13 cellular contexts compared by ENCODE assay signal in genomic region chr11:1485504-1485885, GRCh38. TPM values are rescaled to one million over a fixed set of nuclear protein-coding genes. Genes with fewer than 3 reads are reported as not detected.
DNase-seq lines count a peak whose midpoint lies in the region; ATAC-seq and TF ChIP-seq lines count a peak whose summit lies in the region.
"Had no signal": no experiment of that assay in that cellular context is flagged by ENCODE, and none has a peak within 500 bp of the region (broad histone marks: within the 10 kb centered on the region; RNA-seq: fewer than 3 reads in every experiment).

No MANE protein-coding gene starts in this region.

- no peak overlapping the region for H4K8ac ChIP-seq in mesenchymal stem cell (ENCODE audit: low read length)

- peak overlapping the region in 3 of 4 donors; percentile 62 to 79 (median 66) for H3K27ac ChIP-seq in Peyer's patch
- peak overlapping the region; percentile 11 for H3K27ac ChIP-seq in effector memory CD4-positive, alpha-beta T cell (ENCODE audit: insufficient read depth, low read length, poor library complexity, severe bottlenecking)
- peak overlapping the region; percentile 94 to 96 for H3K27ac ChIP-seq in tibial artery
- H3K27ac ChIP-seq in mesenchymal stem cell (ENCODE audit: low read length, poor library complexity, severe bottlenecking) = no peak overlapping the region
- H3K27ac ChIP-seq: GM23248 had no signal

- no peak overlapping the region for H3K23ac ChIP-seq in mesenchymal stem cell (ENCODE audit: low read length in 2 of 2)

- 97% methylated on average over 10 of the region's 17 CpGs for WGBS in mesenchymal stem cell

- no peak overlapping the region for H3K9ac ChIP-seq in mesenchymal stem cell (ENCODE audit: low read length)
- H3K9ac ChIP-seq: GM23248 had no signal

- no peak overlapping the region for H2BK5ac ChIP-seq in mesenchymal stem cell (ENCODE audit: low read depth, low read length, poor library complexity, severe bottlenecking)

- no peak overlapping the region for H2AK5ac ChIP-seq in mesenchymal stem cell (ENCODE audit: low read length, severe bottlenecking)

- TF ChIP-seq CTCF in Peyer's patch (IDR thresholded peaks at IDR 0.05) (no peak), mucosa of descending colon (IDR thresholded peaks at IDR 0.05) (no peak), tibial artery (IDR thresholded peaks at IDR 0.05) (no peak), GM10248 (IDR thresholded peaks at IDR 0.05; ENCODE audit: control extremely low read depth, extremely low read depth, low read depth, missing control alignments) (no peak)

- no peak overlapping the region for H2BK12ac ChIP-seq in mesenchymal stem cell (ENCODE audit: low read length in 2 of 2)

- intact Hi-C loops in mucosa of descending colon (cut with DNase I, micrococcal nuclease) = no loop called here
- intact Hi-C loops in tibial artery (cut with DNase I; ENCODE audit: low total_unique reads) = no loop called here
- intact Hi-C loops in sciatic nerve (cut with DNase I) = no loop called here

- no peaks in the 10 kb centered on the region for H3K27me3 ChIP-seq in Peyer's patch
- no peaks in the 10 kb centered on the region for H3K27me3 ChIP-seq in effector memory CD4-positive, alpha-beta T cell (replicated peaks; ENCODE audit: control insufficient read depth, insufficient read depth, low read length, poor library complexity, severe bottlenecking)
- H3K27me3 ChIP-seq in tibial artery = no peaks in the 10 kb centered on the region
- H3K27me3 ChIP-seq in mesenchymal stem cell (ENCODE audit: control insufficient read depth in 1 of 2, insufficient read depth in 1 of 2, low read length in 2 of 2) = no peaks in the 10 kb centered on the region
- H3K27me3 ChIP-seq: left lung had no signal

- POLR2A ChIA-PET in GM10248 (lab: Yijun Ruan, JAX) = no interaction called here

- no peak overlapping the region for H2AFZ ChIP-seq in mesenchymal stem cell (ENCODE audit: low read depth, low read length)
- H2AFZ ChIP-seq: GM23248 had no signal

- CTCF ChIA-PET in GM10248 (lab: Yijun Ruan, JAX) = no interaction called here

- peaks cover 82% of the 10 kb centered on the region for H3K79me1 ChIP-seq in mesenchymal stem cell (replicated peaks; ENCODE audit: low read length, poor library complexity, severe bottlenecking)

- H4K91ac ChIP-seq in mesenchymal stem cell (ENCODE audit: low read length) = no peak overlapping the region

- no peak overlapping the region for H2BK120ac ChIP-seq in mesenchymal stem cell (ENCODE audit: low read depth, low read length)

- no peaks in the 10 kb centered on the region for H3K9me3 ChIP-seq in Peyer's patch
- no peaks in the 10 kb centered on the region for H3K9me3 ChIP-seq in effector memory CD4-positive, alpha-beta T cell (ENCODE audit: control insufficient read depth, low read length)
- no peaks in the 10 kb centered on the region for H3K9me3 ChIP-seq in mucosa of descending colon
- no peaks in the 10 kb centered on the region for H3K9me3 ChIP-seq in tibial artery
- H3K9me3 ChIP-seq in mesenchymal stem cell (ENCODE audit: control insufficient read depth, low read length) = no peaks in the 10 kb centered on the region
- H3K9me3 ChIP-seq: left lung had no signal

- ATAC-seq in mucosa of descending colon (peak; percentile 6), sciatic nerve (no peak)

- no peak overlapping the region for H3K14ac ChIP-seq in mesenchymal stem cell (ENCODE audit: low read length in 2 of 2)

- no peak overlapping the region for H2BK15ac ChIP-seq in mesenchymal stem cell (ENCODE audit: low read depth, poor library complexity, severe bottlenecking)

- no peak overlapping the region for H3K4me2 ChIP-seq in mesenchymal stem cell (ENCODE audit: low read length, poor library complexity, severe bottlenecking)

- no peak overlapping the region for H3K18ac ChIP-seq in mesenchymal stem cell (ENCODE audit: low read depth in 1 of 2, low read length in 2 of 2)

- TF ChIP-seq POLR2A in Peyer's patch (IDR thresholded peaks at IDR 0.05) = no peak

- peak overlapping the region in 3 of 4 donors; percentile 20 to 40 (median 29) for H3K4me3 ChIP-seq in Peyer's patch
- no peak overlapping the region for H3K4me3 ChIP-seq in effector memory CD4-positive, alpha-beta T cell (ENCODE audit: insufficient read depth, low read depth, low read length, poor library complexity, severe bottlenecking)
- H3K4me3 ChIP-seq in mucosa of descending colon = no peak overlapping the region
- peak overlapping the region; percentile 58 to 81 for H3K4me3 ChIP-seq in tibial artery
- no peak overlapping the region for H3K4me3 ChIP-seq in mesenchymal stem cell (ENCODE audit: insufficient read depth in 1 of 2, low read depth in 1 of 2, low read length in 2 of 2)
- H3K4me3 ChIP-seq: GM23248 had no signal

- H3K36me3 ChIP-seq in Peyer's patch = peaks cover 0 to 4% (median 0%) of the 10 kb centered on the region in 3 donors
- peaks cover 19% of the 10 kb centered on the region for H3K36me3 ChIP-seq in effector memory CD4-positive, alpha-beta T cell (ENCODE audit: control insufficient read depth, insufficient read depth, low read length)
- H3K36me3 ChIP-seq in mucosa of descending colon (ENCODE audit: low read depth) = no peaks in the 10 kb centered on the region
- H3K36me3 ChIP-seq in tibial artery = peaks cover under 1 to 8% (median 5%) of the 10 kb centered on the region in 3 donors
- peaks cover 1 to 49% of the 10 kb centered on the region in 2 experiments for H3K36me3 ChIP-seq in mesenchymal stem cell (ENCODE audit: control insufficient read depth in 1 of 2, insufficient read depth in 2 of 2, low read depth in 1 of 2, low read length in 2 of 2)

- DNase-seq in Peyer's patch (peak in 1 of 3 donors; percentile 48), mucosa of descending colon (peak in 2 of 3 donors; percentile 29 to 50), tibial artery (peak in 1 of 2 donors; percentile 66), sciatic nerve (ENCODE audit: low spot score) (no peak), mesenchymal stem cell (no peak), GM10248 (ENCODE audit: extremely low spot score) (no peak)
- DNase-seq in effector memory CD4-positive, alpha-beta T cell = no peak
- DNase-seq: activated naive CD8-positive, alpha-beta T cell treated with anti-CD3 and anti-CD28 coated beads, Interleukin-2, amount 10 ng/mL, durations not matched to agents 7 days and 5 days; erythroblast; GM23248; hippocampal formation; NCI-H345 had no signal

- H3K4me1 ChIP-seq in Peyer's patch (peaks cover 8 to 52% (median 35%) of the 10 kb centered on the region in 4 donors), mucosa of descending colon (ENCODE audit: low read depth) (peaks cover 29% of the 10 kb centered on the region), tibial artery (peaks cover 0 to 94% (median 77%) of the 10 kb centered on the region in 4 donors), mesenchymal stem cell (ENCODE audit: control insufficient read depth, insufficient read depth, low read depth, low read length) (peaks cover 41% of the 10 kb centered on the region)
- H3K4me1 ChIP-seq in effector memory CD4-positive, alpha-beta T cell (ENCODE audit: control insufficient read depth, insufficient read depth, low read length, poor library complexity, severe bottlenecking) = peaks cover 17% of the 10 kb centered on the region

- no peak overlapping the region for H3K4ac ChIP-seq in mesenchymal stem cell (ENCODE audit: low read depth in 1 of 2, low read length in 2 of 2)

RNA-seq across cellular contexts. Expression of gene MOB2, which starts 1.1 kb away (rescaled TPM):
- total RNA-seq in Peyer's patch = 10 to 100 TPM; 34.7 to 50.4 (median 40.5) TPM
- total RNA-seq in mucosa of descending colon = 100 to 1,000 TPM in 1 of 3 donors, 10 to 100 TPM in 2; 54.9 to 108 (median 61.5) TPM
- 55.2 TPM for total RNA-seq in sciatic nerve
- 10.6 TPM for polyA plus RNA-seq in mesenchymal stem cell (2013, experiment 1 of 2)
- 10.7 TPM for polyA plus RNA-seq in mesenchymal stem cell (2013, experiment 2 of 2)

Comparison
In these comparisons a context has a peak if more than half of its experiments do, and no peak if none do; other contexts are left out.
1. DNase-seq: peak in mucosa of descending colon (2 of 3); none in effector memory CD4-positive, alpha-beta T cell (0 of 3), sciatic nerve (single experiment), mesenchymal stem cell (single experiment) and GM10248 (single experiment).
2. H3K4me3 ChIP-seq: peak in Peyer's patch (3 of 4) and tibial artery (2 of 2); none in effector memory CD4-positive, alpha-beta T cell (single experiment), mucosa of descending colon (single experiment) and mesenchymal stem cell (0 of 2).